Comparison of ENCODE assay signal across 8 cellular contexts in the genomic region with DNA sequence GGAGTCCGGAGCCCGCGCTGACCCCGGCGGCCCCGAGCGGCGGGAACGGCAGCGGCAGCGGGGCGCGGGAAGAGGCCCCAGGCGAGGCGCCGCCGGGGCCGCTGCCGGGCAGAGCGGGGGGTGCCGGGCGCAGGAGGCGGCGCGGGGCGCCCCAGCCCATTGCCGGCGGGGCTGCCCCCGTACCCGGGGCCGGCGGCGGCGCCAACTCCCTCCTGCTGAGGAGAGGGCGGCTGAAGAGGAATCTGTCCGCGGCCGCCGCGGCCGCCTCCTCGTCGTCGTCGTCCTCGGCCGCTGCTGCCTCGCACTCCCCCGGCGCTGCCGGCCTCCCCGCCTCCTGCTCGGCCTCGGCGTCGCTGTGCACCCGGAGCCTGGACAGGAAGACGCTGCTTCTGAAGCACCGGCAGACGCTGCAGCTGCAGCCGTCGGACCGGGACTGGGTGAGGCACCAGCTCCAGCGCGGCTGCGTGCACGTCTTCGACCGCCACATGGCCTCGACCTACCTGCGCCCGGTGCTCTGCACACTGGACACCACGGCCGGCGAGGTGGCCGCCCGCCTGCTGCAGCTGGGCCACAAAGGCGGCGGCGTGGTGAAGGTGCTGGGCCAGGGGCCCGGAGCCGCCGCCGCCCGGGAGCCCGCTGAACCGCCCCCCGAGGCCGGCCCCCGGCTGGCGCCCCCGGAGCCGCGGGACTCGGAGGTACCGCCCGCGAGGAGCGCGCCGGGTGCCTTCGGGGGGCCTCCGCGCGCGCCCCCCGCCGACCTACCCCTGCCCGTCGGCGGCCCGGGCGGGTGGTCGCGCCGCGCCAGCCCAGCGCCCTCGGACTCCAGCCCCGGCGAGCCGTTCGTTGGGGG. TPM values are rescaled to one million over a fixed set of nuclear protein-coding genes. Genes with fewer than 3 reads are reported as not detected.
DNase-seq lines count a peak whose midpoint lies in the region; ATAC-seq and TF ChIP-seq lines count a peak whose summit lies in the region.

No MANE protein-coding gene starts in this region.

- no peaks in the 10 kb centered on the region for H3K36me3 Mint-ChIP-seq in activated naive CD8-positive, alpha-beta T cell treated with anti-CD3 and anti-CD28 coated beads, Interleukin-2, amount 10 ng/mL, durations not matched to agents 7 days and 5 days

- no peaks in the 10 kb centered on the region for H3K4me1 ChIP-seq in prostate gland (replicated peaks)

- H3K9ac ChIP-seq in SK-N-MC (ENCODE audit: insufficient read length) = peak overlapping the region; percentile 47

- no peaks in the 10 kb centered on the region for H3K9me3 Mint-ChIP-seq in activated naive CD8-positive, alpha-beta T cell treated with anti-CD3 and anti-CD28 coated beads, Interleukin-2, amount 10 ng/mL, durations not matched to agents 7 days and 5 days

- H3K9me3 ChIP-seq in SK-N-MC (ENCODE audit: low read depth, low read length) = no peaks in the 10 kb centered on the region
- H3K9me3 ChIP-seq in prostate gland = no peaks in the 10 kb centered on the region

- TF ChIP-seq POLR2A in prostate gland (IDR thresholded peaks at IDR 0.05) = no peak

- peaks cover 10% of the 10 kb centered on the region for H3K27me3 Mint-ChIP-seq in activated naive CD8-positive, alpha-beta T cell treated with anti-CD3 and anti-CD28 coated beads, Interleukin-2, amount 10 ng/mL, durations not matched to agents 7 days and 5 days

- TF ChIP-seq CTCF in prostate gland (IDR thresholded peaks at IDR 0.05) = no peak

- no peak overlapping the region for H3K27ac ChIP-seq in SK-N-MC
- peak overlapping the region; percentile 97 for H3K27ac ChIP-seq in prostate gland

- no peak overlapping the region for H3K27ac Mint-ChIP-seq in activated naive CD8-positive, alpha-beta T cell treated with anti-CD3 and anti-CD28 coated beads, Interleukin-2, amount 10 ng/mL, durations not matched to agents 7 days and 5 days

- 10% methylated on average over 4 of the region's 123 CpGs for WGBS in prostate gland

- H3K4me3 Mint-ChIP-seq in activated naive CD8-positive, alpha-beta T cell treated with anti-CD3 and anti-CD28 coated beads, Interleukin-2, amount 10 ng/mL, durations not matched to agents 7 days and 5 days = peak overlapping the region; percentile 67

- H3K27me3 ChIP-seq in prostate gland (replicated peaks; ENCODE audit: insufficient read depth) = no peaks in the 10 kb centered on the region

- DNase-seq in COLO668 (lab: John Stamatoyannopoulos, UW; ENCODE audit: unreplicated experiment) (peak; percentile 87), SK-N-MC (ENCODE audit: low read depth, low spot score) (no peak), cardiac septum (ENCODE audit: low spot score) (peak; percentile 83), prostate gland (ENCODE audit: low spot score) (peak; percentile 38), medulla oblongata (ENCODE audit: extremely low spot score) (no peak)
- peak; percentile 79 for DNase-seq in activated naive CD8-positive, alpha-beta T cell treated with anti-CD3 and anti-CD28 coated beads, Interleukin-2, amount 10 ng/mL, durations not matched to agents 7 days and 5 days

- intact Hi-C loops in cardiac septum (cut with DNase I) = loop anchor here (2.0 to 5.0 kb wide), 5 partner anchors 86 to 241 kb away; no protein-coding TSS in a partner anchor
- intact Hi-C loops in prostate gland (cut with DNase I) = loop anchor here (2.0 to 10.0 kb wide), 7 partner anchors 69 to 719 kb away; a partner anchor contains a TSS

- ATAC-seq in GM19455 (IDR thresholded peaks at IDR 0.05; ENCODE audit: unreplicated experiment) (peak; percentile 39), HG03520 (IDR thresholded peaks at IDR 0.05; ENCODE audit: unreplicated experiment) (peak; percentile 36)
- peak; percentile 52 for ATAC-seq in activated naive CD8-positive, alpha-beta T cell treated with anti-CD3 and anti-CD28 coated beads, Interleukin-2, amount 10 ng/mL, durations not matched to agents 7 days and 5 days (ENCODE audit: low read depth)

- POLR2A ChIA-PET in activated naive CD8-positive, alpha-beta T cell treated with anti-CD3 and anti-CD28 coated beads, Interleukin-2, amount 10 ng/mL, durations not matched to agents 7 days and 5 days (lab: Charles Lee) = interaction anchor here (0.6 to 2.4 kb wide), 5 partner anchors 130 to 529 kb away, joined by 3 to 8 read pairs (median 5); a partner anchor contains a TSS

- H3K4me3 ChIP-seq in SK-N-MC (peak overlapping the region; percentile 79), prostate gland (peak overlapping the region; percentile 70 to 71)

- H3K36me3 ChIP-seq in SK-N-MC (ENCODE audit: insufficient read depth, low read length) (no peaks in the 10 kb centered on the region), prostate gland (no peaks in the 10 kb centered on the region)

- H3K4me1 Mint-ChIP-seq in activated naive CD8-positive, alpha-beta T cell treated with anti-CD3 and anti-CD28 coated beads, Interleukin-2, amount 10 ng/mL, durations not matched to agents 7 days and 5 days = peaks cover 22% of the 10 kb centered on the region

RNA-seq across cellular contexts. Expression of a gene that starts 0.7 kb away (rescaled TPM):
- 1 to 10 TPM; 5.8 to 6.1 TPM for total RNA-seq in activated naive CD8-positive, alpha-beta T cell treated with anti-CD3 and anti-CD28 coated beads, Interleukin-2, amount 10 ng/mL, durations not matched to agents 7 days and 5 days
- total RNA-seq in cardiac septum (4.8 TPM), prostate gland (10 to 100 TPM; 16.8 to 44.1 TPM)

Comparison
In these comparisons a context has a peak if more than half of its experiments do, and no peak if none do; other contexts are left out.
1. DNase-seq: peak in COLO668 (single experiment), activated naive CD8-positive, alpha-beta T cell treated with anti-CD3 and anti-CD28 coated beads, Interleukin-2, amount 10 ng/mL, durations not matched to agents 7 days and 5 days (single experiment), cardiac septum (single experiment) and prostate gland (single experiment); none in SK-N-MC (single experiment) and medulla oblongata (single experiment).
2. Peak in every context shown above with its lines, with median percentiles within 50 percentile points of each other: ATAC-seq.